ENCODE assay signal across 14 cellular contexts in the genomic region with DNA sequence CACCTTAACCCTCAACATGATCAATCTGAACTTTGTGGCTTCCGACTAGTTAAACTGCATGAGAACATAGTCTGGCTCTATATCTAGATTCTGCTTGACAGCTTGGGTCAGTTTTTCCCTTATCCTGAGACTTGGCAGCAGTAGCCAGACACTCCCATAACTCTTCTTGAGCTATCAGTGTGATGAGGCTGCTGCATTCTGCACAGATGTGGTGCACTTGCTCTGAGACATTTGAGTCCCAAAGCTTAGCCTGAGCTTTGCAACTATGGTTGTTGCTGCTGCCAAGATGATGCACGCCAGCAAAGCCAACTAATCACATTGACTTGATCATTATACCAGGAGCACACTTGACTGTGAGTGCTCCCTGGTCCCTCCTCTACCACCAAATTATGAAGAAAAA.
"Had no signal": no experiment of that assay in that cellular context is flagged by ENCODE, and none has a peak within 500 bp of the region (broad histone marks: within the 10 kb centered on the region; RNA-seq: fewer than 3 reads in every experiment).

No MANE protein-coding gene starts in this region.

- H3K27me3 ChIP-seq: ovary had no signal

- H3K27ac ChIP-seq: ovary, thoracic aorta had no signal

- H3K36me3 ChIP-seq: ovary, thoracic aorta had no signal

- H3K9me3 ChIP-seq: ovary, thoracic aorta had no signal

- H3K4me3 ChIP-seq: ovary, thoracic aorta had no signal

- DNase-seq: activated CD4-positive, alpha-beta T cell treated with anti-CD3 and anti-CD28 coated beads for 48 hours; activated naive CD4-positive, alpha-beta T cell treated with anti-CD3 and anti-CD28 coated beads for 36 hours; activated T-cell treated with anti-CD3 and anti-CD28 coated beads for 4 hours; central memory CD4-positive, alpha-beta T cell; cortex of kidney; effector CD8-positive, alpha-beta T cell; hypothalamus; left colon; ovary; stimulated activated CD4-positive, alpha-beta T cell treated with anti-CD3 and anti-CD28 coated beads, Interleukin-15, amount 100 ng/mL, for 24 hours; stimulated activated CD4-positive, alpha-beta T cell treated with anti-CD3 and anti-CD28 coated beads, Interleukin-4, amount 100 ng/mL, for 24 hours; T-helper 1 cell had no signal

- ATAC-seq: activated T-helper 17 cell treated with anti-CD3 and anti-CD28 coated beads, Interleukin-2, amount 50 U/mL, for 72 hours; left colon had no signal
